Comparison of ENCODE assay signal across 9 cellular contexts in genomic region chr2:96951125-96951654, GRCh38. TPM values are rescaled to one million over a fixed set of nuclear protein-coding genes. Genes with fewer than 3 reads are reported as not detected.
A peak's percentile ranks its signal among the peaks of the same experiment; 100 is the strongest.
DNase-seq lines count a peak whose midpoint lies in the region; ATAC-seq and TF ChIP-seq lines count a peak whose summit lies in the region.
"Had no signal": no experiment of that assay in that cellular context is flagged by ENCODE, and none has a peak within 500 bp of the region (broad histone marks: within the 10 kb centered on the region; RNA-seq: fewer than 3 reads in every experiment).

No MANE protein-coding gene starts in this region.

- H3K4me1 Mint-ChIP-seq in naive thymus-derived CD4-positive, alpha-beta T cell = peaks cover 14 to 40% (median 20%) of the 10 kb centered on the region in 7 donors
- H3K4me1 Mint-ChIP-seq in stimulated activated effector memory CD8-positive, alpha-beta T cell treated with anti-CD3 and anti-CD28 coated beads, Interleukin-12 subunit alpha, Interleukin-12 subunit beta, amount 100 ng/mL, for 72 hours = peaks cover 23% of the 10 kb centered on the region

- peak; percentile 55 for DNase-seq in ELR (ENCODE audit: low read depth)
- peak in 54 of 76 experiments; percentile 1 to 67 (median 41) for DNase-seq in HUDEP-2 (lab: John Stamatoyannopoulos, UW; ENCODE audit: unreplicated experiment in 76 of 76)
- DNase-seq in OCI-LY7 (ENCODE audit: low spot score) = peak; percentile 75
- peak; percentile 74 for DNase-seq in activated T-cell treated with anti-CD3 and anti-CD28 coated beads for 48 hours (ENCODE audit: low read depth)
- DNase-seq in esophagus muscularis mucosa (ENCODE audit: extremely low spot score) = no peak
- DNase-seq in naive thymus-derived CD4-positive, alpha-beta T cell = peak; percentile 68 to 85 (median 80)
- DNase-seq in stimulated activated effector memory CD8-positive, alpha-beta T cell treated with anti-CD3 and anti-CD28 coated beads, Interleukin-12 subunit alpha, Interleukin-12 subunit beta, amount 100 ng/mL, for 72 hours (ENCODE audit: low spot score in 2 of 2) = peak; percentile 65 to 80

- intact Hi-C loops in OCI-LY7 (cut with micrococcal nuclease; ENCODE audit: unreplicated experiment) (loop anchor here (1.0 kb wide), 1 partner anchor 93 kb away; the partner anchor contains the start of gene ANKRD39), esophagus muscularis mucosa (cut with DNase I) (loop anchor here (1.0 to 5.0 kb wide), 2 partner anchors 44 to 81 kb away; partner anchors contain the start of gene SEMA4C)
- intact Hi-C loops in naive thymus-derived CD4-positive, alpha-beta T cell (cut with micrococcal nuclease) = loop anchor here (1.0 to 5.0 kb wide), 9 partner anchors 9 to 191 kb away; partner anchors contain the start of genes ANKRD39 (in 2 of the 2), CNNM3 (in 2 of the 2), ANKRD36 (in 1 of the 2) and CNNM4 (in 1 of the 2)

- CTCF ChIA-PET in OCI-LY7 (lab: Charles Lee; ENCODE audit: unreplicated experiment) = interaction anchor here (0.6 kb wide), 1 partner anchor 93 kb away, joined by 3 read pairs; the partner anchor contains the start of gene ANKRD39
- CTCF ChIA-PET in naive thymus-derived CD4-positive, alpha-beta T cell (lab: Charles Lee) = interaction anchor here (0.9 to 10.4 kb wide), 20 partner anchors 10 to 418 kb away, joined by 3 to 144 read pairs (median 8); partner anchors contain the start of genes ANKRD36 and ANKRD39

- no peak overlapping the region for H2AFZ ChIP-seq in OCI-LY7 (ENCODE audit: low read length)

- H3K79me2 ChIP-seq in OCI-LY7 (ENCODE audit: insufficient read depth, low read depth, low read length) = no peaks in the 10 kb centered on the region

- no peak for TF ChIP-seq EP300 in esophagus muscularis mucosa (IDR thresholded peaks at IDR 0.05)

- peaks cover 0 to 2% (median 0%) of the 10 kb centered on the region in 5 donors for H3K27me3 Mint-ChIP-seq in naive thymus-derived CD4-positive, alpha-beta T cell

- TF ChIP-seq CTCF in OCI-LY7 (conservative IDR thresholded peaks at IDR 0.05; ENCODE audit: low read length) (peak; percentile 88), esophagus muscularis mucosa (IDR thresholded peaks at IDR 0.05) (peak; percentile 89 to 97 (median 94))

- H3K9me3 ChIP-seq in OCI-LY7 (ENCODE audit: low read length) (no peaks in the 10 kb centered on the region), esophagus muscularis mucosa (no peaks in the 10 kb centered on the region)
- no peaks in the 10 kb centered on the region for H3K9me3 ChIP-seq in naive thymus-derived CD4-positive, alpha-beta T cell (ENCODE audit: control insufficient read depth in 2 of 3, low read length in 3 of 3)

- H3K4me2 ChIP-seq in OCI-LY7 (ENCODE audit: low read length) = no peak overlapping the region

- H3K4me3 ChIP-seq in OCI-LY7 (ENCODE audit: low read depth, low read length, poor library complexity, severe bottlenecking) = no peak overlapping the region
- no peak overlapping the region for H3K4me3 ChIP-seq in esophagus muscularis mucosa
- no peak overlapping the region for H3K4me3 ChIP-seq in naive thymus-derived CD4-positive, alpha-beta T cell (ENCODE audit: low read length)

- no peak overlapping the region for H3K27ac ChIP-seq in OCI-LY7 (ENCODE audit: low read depth, low read length, poor library complexity, severe bottlenecking)
- peak overlapping the region; percentile 6 to 85 (median 53) for H3K27ac ChIP-seq in esophagus muscularis mucosa (replicated peaks in 1 of 4)
- H3K27ac ChIP-seq in naive thymus-derived CD4-positive, alpha-beta T cell (ENCODE audit: low read depth, low read length) = no peak overlapping the region
- H3K27ac ChIP-seq: epithelial cell of prostate had no signal

- H3K36me3 ChIP-seq in OCI-LY7 (ENCODE audit: insufficient read depth, low read length) (no peaks in the 10 kb centered on the region), esophagus muscularis mucosa (no peaks in the 10 kb centered on the region)
- H3K36me3 ChIP-seq in naive thymus-derived CD4-positive, alpha-beta T cell (ENCODE audit: control insufficient read depth in 2 of 3, insufficient read depth in 3 of 3, low read length in 3 of 3) = no peaks in the 10 kb centered on the region

- POLR2A ChIA-PET in OCI-LY7 (lab: Charles Lee) = interaction anchor here (0.6 kb wide), 1 partner anchor 93 kb away, joined by 3 read pairs; the partner anchor contains the start of gene ANKRD39
- POLR2A ChIA-PET in naive thymus-derived CD4-positive, alpha-beta T cell (lab: Charles Lee) = interaction anchor here (1.0 to 19.7 kb wide), 9 partner anchors 9 to 111 kb away, joined by 3 to 288 read pairs (median 6); partner anchors contain the start of genes ANKRD39 and SEMA4C

- peak overlapping the region in 6 of 9 donors; percentile 26 to 80 (median 61) for H3K27ac Mint-ChIP-seq in naive thymus-derived CD4-positive, alpha-beta T cell
- H3K27ac Mint-ChIP-seq in stimulated activated effector memory CD8-positive, alpha-beta T cell treated with anti-CD3 and anti-CD28 coated beads, Interleukin-12 subunit alpha, Interleukin-12 subunit beta, amount 100 ng/mL, for 72 hours = peak overlapping the region; percentile 14

- ATAC-seq in naive thymus-derived CD4-positive, alpha-beta T cell = peak; percentile 93
- ATAC-seq in stimulated activated effector memory CD8-positive, alpha-beta T cell treated with anti-CD3 and anti-CD28 coated beads, Interleukin-12 subunit alpha, Interleukin-12 subunit beta, amount 100 ng/mL, for 72 hours = peak; percentile 88
- ATAC-seq in HG03342 (IDR thresholded peaks at IDR 0.05; ENCODE audit: unreplicated experiment) = no peak

- peak overlapping the region in 1 of 10 donors; percentile 61 for H3K4me3 Mint-ChIP-seq in naive thymus-derived CD4-positive, alpha-beta T cell
- no peak overlapping the region for H3K4me3 Mint-ChIP-seq in stimulated activated effector memory CD8-positive, alpha-beta T cell treated with anti-CD3 and anti-CD28 coated beads, Interleukin-12 subunit alpha, Interleukin-12 subunit beta, amount 100 ng/mL, for 72 hours

- H3K9me3 Mint-ChIP-seq in naive thymus-derived CD4-positive, alpha-beta T cell = no peaks in the 10 kb centered on the region
- H3K9me3 Mint-ChIP-seq in stimulated activated effector memory CD8-positive, alpha-beta T cell treated with anti-CD3 and anti-CD28 coated beads, Interleukin-12 subunit alpha, Interleukin-12 subunit beta, amount 100 ng/mL, for 72 hours = no peaks in the 10 kb centered on the region

- WGBS in esophagus muscularis mucosa = no CpG with 5 or more reads among the region's 16 CpGs

- no TSS peak for BruUV-seq in OCI-LY7 (replicated peaks; lab: Mats Ljungman, UMichigan)

- no peaks in the 10 kb centered on the region for H4K20me1 ChIP-seq in OCI-LY7 (ENCODE audit: insufficient read depth, low read length)

- no peaks in the 10 kb centered on the region for H3K36me3 Mint-ChIP-seq in naive thymus-derived CD4-positive, alpha-beta T cell
- peaks cover 5% of the 10 kb centered on the region for H3K36me3 Mint-ChIP-seq in stimulated activated effector memory CD8-positive, alpha-beta T cell treated with anti-CD3 and anti-CD28 coated beads, Interleukin-12 subunit alpha, Interleukin-12 subunit beta, amount 100 ng/mL, for 72 hours

- H3K9me2 ChIP-seq in OCI-LY7 (ENCODE audit: insufficient read depth, low read length) = no peaks in the 10 kb centered on the region

- H3K4me1 ChIP-seq in OCI-LY7 (ENCODE audit: insufficient read depth, low read length, poor library complexity, severe bottlenecking) (no peaks in the 10 kb centered on the region), esophagus muscularis mucosa (peaks cover 42 to 63% (median 57%) of the 10 kb centered on the region in 4 donors)
- H3K4me1 ChIP-seq in naive thymus-derived CD4-positive, alpha-beta T cell (ENCODE audit: control insufficient read depth in 2 of 2, insufficient read depth in 2 of 2, low read length in 2 of 2) = peaks cover 13 to 14% of the 10 kb centered on the region in 2 donors

- no peak for TF ChIP-seq POLR2A in esophagus muscularis mucosa (IDR thresholded peaks at IDR 0.05; ENCODE audit: low read depth)

- no peaks in the 10 kb centered on the region for H3K27me3 ChIP-seq in esophagus muscularis mucosa
- H3K27me3 ChIP-seq in naive thymus-derived CD4-positive, alpha-beta T cell (ENCODE audit: control insufficient read depth in 2 of 2, insufficient read depth in 2 of 2, low read length in 2 of 2) = no peaks in the 10 kb centered on the region

RNA-seq across cellular contexts. Expression of gene FAM178B, which starts 35.2 kb away (rescaled TPM):
- total RNA-seq in OCI-LY7 (2014; rRNA removed; shearing (Covaris generic)) = not detected in 2 replicates
- total RNA-seq in OCI-LY7 (2022) (not detected in 2 replicates), esophagus muscularis mucosa (1 to 10 TPM in 1 of 4 donors, under 1 TPM in 1, not detected in 2; 0.83 to 3.5 TPM)
- 1 to 10 TPM in 2 of 5 experiments, under 1 TPM in 2, not detected in 1; 0.97 to 2.1 (median 1.1) TPM for total RNA-seq in naive thymus-derived CD4-positive, alpha-beta T cell
- under 1 TPM; 0.49 to 0.97 TPM for polyA plus RNA-seq in naive thymus-derived CD4-positive, alpha-beta T cell

Comparison
In these comparisons a context has a peak if more than half of its experiments do, and no peak if none do; other contexts are left out.
1. H3K27ac ChIP-seq: peak in esophagus muscularis mucosa (4 of 4); none in OCI-LY7 (single experiment) and naive thymus-derived CD4-positive, alpha-beta T cell (single experiment).